ENCODE assay signal across 23 cellular contexts in the genomic region with DNA sequence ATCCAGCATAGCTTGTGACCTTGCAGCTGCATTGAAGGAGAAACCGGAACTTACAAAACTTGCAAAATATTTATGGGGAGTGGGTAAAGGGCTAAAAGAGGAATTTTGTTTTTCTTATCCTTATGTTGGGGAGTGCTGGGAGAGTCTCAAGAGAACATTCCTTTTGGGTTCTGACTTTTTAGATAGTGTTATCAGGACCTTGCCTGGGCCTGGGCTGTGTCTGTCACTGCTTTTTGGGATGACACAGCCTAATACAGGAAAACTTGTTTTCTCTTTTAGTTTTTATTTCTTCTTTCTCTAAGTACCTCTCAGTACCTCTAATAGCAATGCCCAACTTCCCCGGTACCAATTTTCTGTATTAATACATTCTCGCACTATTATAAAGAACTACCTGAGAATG.
"Had no signal": no experiment of that assay in that cellular context is flagged by ENCODE, and none has a peak within 500 bp of the region (broad histone marks: within the 10 kb centered on the region; RNA-seq: fewer than 3 reads in every experiment).

No MANE protein-coding gene starts in this region.

- H3K27me3 ChIP-seq: ascending aorta, SJCRH30 had no signal

- H3K4me3 ChIP-seq: ascending aorta, SJCRH30, SK-N-MC had no signal

- H3K4me1 ChIP-seq: ascending aorta, SJCRH30 had no signal

- H3K36me3 ChIP-seq: ascending aorta, SJCRH30 had no signal

- DNase-seq: activated CD4-positive, alpha-beta T cell treated with anti-CD3 and anti-CD28 coated beads, Interleukin-2, amount 10 ng/mL, durations not matched to agents 24 days and 14 days; activated CD4-positive, alpha-beta T cell treated with anti-CD3 and anti-CD28 coated beads, Interleukin-2, amount 50 U/mL, for 4 hours; activated CD8-positive, alpha-beta T cell treated with anti-CD3 and anti-CD28 coated beads for 36 hours; activated effector memory CD4-positive, alpha-beta T cell treated with anti-CD3 and anti-CD28 coated beads, Interleukin-2, amount 50 U/mL, for 16 hours; activated naive CD4-positive, alpha-beta T cell; activated naive CD4-positive, alpha-beta T cell treated with anti-CD3 and anti-CD28 coated beads, Interleukin-2, amount 50 U/mL, for 16 hours; activated naive CD8-positive, alpha-beta T cell treated with anti-CD3 and anti-CD28 coated beads for 36 hours; activated T-cell treated with anti-CD3 and anti-CD28 coated beads, Interleukin-2, amount 50 U/mL, for 1 hour; activated T-cell treated with anti-CD3 and anti-CD28 coated beads, Interleukin-2, amount 50 U/mL, for 72 hours; amygdala; caudate nucleus; cerebellar nuclear complex; NCI-H1092; NCI-H1436 treated with DMSO at 0.1 percent for 48 hours; NCI-H1694 treated with DMSO at 0.1 percent for 48 hours; NCI-H2029; NCI-H345; NCI-H524 treated with DMSO at 0.1 percent for 48 hours; SHP77; SJCRH30; T1000 had no signal

- H3K9me3 ChIP-seq: ascending aorta, SJCRH30 had no signal

- H3K27ac ChIP-seq: ascending aorta, SJCRH30, SK-N-MC had no signal
